1 cellular context compared by ENCODE assay signal in the genomic region with DNA sequence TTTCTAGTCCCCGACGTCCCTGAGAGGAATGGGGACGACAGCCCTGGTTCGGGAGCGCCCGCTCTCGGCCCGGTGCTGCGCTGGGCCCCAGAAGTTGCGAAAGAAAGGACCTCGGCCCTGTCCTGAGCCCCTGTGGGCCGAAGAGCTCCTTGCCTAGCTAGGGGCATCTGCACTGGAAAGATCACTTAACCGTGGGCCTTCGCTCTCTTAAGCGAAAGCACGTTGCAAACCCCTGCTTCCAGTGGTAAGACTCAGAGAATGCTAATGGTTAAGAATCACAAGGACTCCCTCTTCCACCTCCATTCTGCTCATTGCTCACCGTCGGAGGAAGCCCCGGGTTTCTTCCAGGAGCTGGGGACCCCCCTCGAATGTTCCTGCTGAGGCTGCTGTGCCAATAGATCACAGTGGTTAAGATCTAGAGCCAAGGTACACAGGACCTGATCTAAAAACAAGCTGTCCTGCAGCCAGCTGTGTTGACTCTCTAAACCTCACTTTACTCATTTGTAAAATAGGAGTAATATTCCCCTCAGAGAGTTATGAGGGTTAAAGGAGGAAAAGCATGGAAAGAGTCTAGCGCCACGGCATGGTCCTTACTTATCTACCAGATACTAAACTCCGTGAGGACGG.
TF ChIP-seq lines count a peak whose summit lies in the region.

No MANE protein-coding gene starts in this region.

TF ChIP-seq in HepG2, 621 proteins besides CTCF, POLR2A, EP300 and RAD21 (continued from another document):
- TF ChIP-seq HDAC1 (CRISPR knock-in tag; IDR thresholded peaks at IDR 0.05) (no peak), ZNF451 (CRISPR knock-in tag; IDR thresholded peaks at IDR 0.05) (0 out of 2 replicates have a peak, but pooled peaks have one; percentile 54), KLF13 (CRISPR knock-in tag; IDR thresholded peaks at IDR 0.05) (no peak), RFXAP (CRISPR knock-in tag; IDR thresholded peaks at IDR 0.05; ENCODE audit: borderline replicate concordance) (0 out of 2 replicates have a peak, but pooled peaks have one; percentile 11), ZNF780A (CRISPR knock-in tag; IDR thresholded peaks at IDR 0.05) (0 out of 2 replicates have a peak, but pooled peaks have one; percentile 32), STAT6 (CRISPR knock-in tag; IDR thresholded peaks at IDR 0.05; ENCODE audit: borderline replicate concordance) (no peak), ZNF740 (CRISPR knock-in tag; IDR thresholded peaks at IDR 0.05) (no peak), ZNF430 (CRISPR knock-in tag; IDR thresholded peaks at IDR 0.05) (no peak), ZNF556 (CRISPR knock-in tag; IDR thresholded peaks at IDR 0.05; ENCODE audit: borderline replicate concordance) (no peak), HMG20B (CRISPR knock-in tag; conservative IDR thresholded peaks at IDR 0.05) (no peak), ZNF3 (CRISPR knock-in tag; IDR thresholded peaks at IDR 0.05) (no peak)
- TF ChIP-seq, protein P1, sequence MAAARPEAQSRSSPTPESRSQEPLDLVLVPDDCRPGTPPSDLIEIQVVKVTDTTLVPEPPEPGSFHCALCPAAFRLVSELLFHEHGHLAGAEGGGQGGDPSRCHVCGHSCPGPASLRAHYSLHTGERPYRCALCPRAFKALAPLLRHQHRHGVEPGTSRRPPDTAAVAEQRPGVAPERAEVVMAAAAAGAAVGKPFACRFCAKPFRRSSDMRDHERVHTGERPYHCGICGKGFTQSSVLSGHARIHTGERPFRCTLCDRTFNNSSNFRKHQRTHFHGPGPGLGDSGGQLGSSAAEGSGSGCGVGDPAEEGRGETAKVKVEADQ (CRISPR knock-in tag; IDR thresholded peaks at IDR 0.05; ENCODE audit: borderline replicate concordance), result 0 out of 2 replicates have a peak, but pooled peaks have one; percentile 7
